ENCODE assay signal across 21 cellular contexts in genomic region chr18:76273956-76274355, GRCh38.
"Had no signal": no experiment of that assay in that cellular context is flagged by ENCODE, and none has a peak within 500 bp of the region (broad histone marks: within the 10 kb centered on the region; RNA-seq: fewer than 3 reads in every experiment).

No MANE protein-coding gene starts in this region.

- H3K4me3 ChIP-seq: colonic mucosa, coronary artery, dorsolateral prefrontal cortex, esophagus muscularis mucosa, esophagus squamous epithelium, gastrocnemius medialis, gastroesophageal sphincter, heart left ventricle, heart right ventricle had no signal

- H3K36me3 ChIP-seq: colonic mucosa, esophagus muscularis mucosa, esophagus squamous epithelium, gastrocnemius medialis, gastroesophageal sphincter, heart left ventricle, heart right ventricle had no signal

- H3K27ac ChIP-seq: colonic mucosa, coronary artery, dorsolateral prefrontal cortex, epithelial cell of prostate, esophagus muscularis mucosa, esophagus squamous epithelium, foreskin keratinocyte, gastrocnemius medialis, gastroesophageal sphincter, heart left ventricle, heart right ventricle had no signal

- H3K27ac Mint-ChIP-seq: dendritic cell treated with granulocyte-macrophage colony-stimulating factor and Interleukin-4, amounts not matched to agents 40 ng/mL and 50 ng/mL, for 4 days; effector memory CD8-positive, alpha-beta T cell; endodermal cell had no signal

- H3K4me1 ChIP-seq: colonic mucosa, esophagus muscularis mucosa, esophagus squamous epithelium, foreskin keratinocyte, gastrocnemius medialis, gastroesophageal sphincter, heart left ventricle, heart right ventricle had no signal

- H3K4me1 Mint-ChIP-seq: endodermal cell had no signal

- H3K4me3 Mint-ChIP-seq: dendritic cell treated with granulocyte-macrophage colony-stimulating factor and Interleukin-4, amounts not matched to agents 40 ng/mL and 50 ng/mL, for 4 days; effector memory CD8-positive, alpha-beta T cell; endodermal cell had no signal

- H3K9me3 Mint-ChIP-seq: dendritic cell treated with granulocyte-macrophage colony-stimulating factor and Interleukin-4, amounts not matched to agents 40 ng/mL and 50 ng/mL, for 4 days; endodermal cell had no signal

- H3K27me3 ChIP-seq: colonic mucosa, dorsolateral prefrontal cortex, esophagus squamous epithelium, foreskin keratinocyte, gastrocnemius medialis, gastroesophageal sphincter had no signal

- ATAC-seq: effector memory CD8-positive, alpha-beta T cell; foreskin keratinocyte; gastrocnemius medialis; gastroesophageal sphincter had no signal

- DNase-seq: colonic mucosa; cortex of kidney; dermis blood vessel endothelial cell; effector CD4-positive, alpha-beta T cell; effector CD8-positive, alpha-beta T cell; effector memory CD4-positive, alpha-beta T cell; effector memory CD8-positive, alpha-beta T cell; erythroblast; esophagus squamous epithelium; foreskin keratinocyte; foreskin melanocyte; gastrocnemius medialis; heart left ventricle had no signal

- H3K9me3 ChIP-seq: colonic mucosa, esophagus muscularis mucosa, esophagus squamous epithelium, gastrocnemius medialis, gastroesophageal sphincter, heart left ventricle, heart right ventricle had no signal
